Comparison of ENCODE assay signal across 8 cellular contexts in genomic region chr14:21525995-21526671, GRCh38. TPM values are rescaled to one million over a fixed set of nuclear protein-coding genes. Genes with fewer than 3 reads are reported as not detected.
A peak's percentile ranks its signal among the peaks of the same experiment; 100 is the strongest.
DNase-seq lines count a peak whose midpoint lies in the region; ATAC-seq and TF ChIP-seq lines count a peak whose summit lies in the region.

SALL2 (minus strand) TSS chr14:21526346; CDS start chr14:21526127, 219 bp downstream.

- no peak within 1 kb of the TSS for H3K27ac ChIP-seq in GM23248

- H3K27me3 ChIP-seq in GM23248 (replicated peaks; ENCODE audit: insufficient read depth) (peaks cover 10% of the 10 kb centered on the region; the same call in 1 of the 2 replicates), mononuclear cell (ENCODE audit: insufficient read depth, low read length) (no peaks in the 10 kb centered on the region)

- WGBS in GM23248 (ENCODE audit: low coverage in 1 of 2, low lambda C conversion rate in 2 of 2, missing lambda C conversion rate in 2 of 2), 2 experiments: 2 to 4% methylated on average over 16 to 42 of the region's 42 CpGs

- no peaks in the 10 kb centered on the region for H3K9me2 ChIP-seq in GM23248 (ENCODE audit: insufficient read depth)

- H3K36me3 ChIP-seq in GM23248 (ENCODE audit: low read depth): no peaks in the 10 kb centered on the region

- H3K4me1 ChIP-seq in GM23248 (ENCODE audit: insufficient read depth): peaks cover 8% of the 10 kb centered on the region
- peaks cover 13% of the 10 kb centered on the region for H3K4me1 ChIP-seq in mononuclear cell (ENCODE audit: insufficient read depth, low read length)

- H3K9me3 ChIP-seq in GM23248 (ENCODE audit: low read depth) (no peaks in the 10 kb centered on the region), mononuclear cell (ENCODE audit: low read depth, low read length) (no peaks in the 10 kb centered on the region)

- DNase-seq in AG09319 (ENCODE audit: extremely low read depth, low read depth) (peak; percentile 23), GM23248 (peak; percentile 55), NCI-H510A treated with DMSO at 0.1 percent for 48 hours (lab: John Stamatoyannopoulos, UW) (peak; percentile 88), activated T-cell treated with anti-CD3 and anti-CD28 coated beads for 1 hour (ENCODE audit: low read depth) (peak; percentile 55), epithelial cell of proximal tubule (ENCODE audit: low read depth) (no peak)
- peak; percentile 20 to 47 for DNase-seq in stimulated activated CD8-positive, alpha-beta memory T cell treated with anti-CD3 and anti-CD28 coated beads, Interleukin-2, amount 100 ng/mL, for 1 hour (ENCODE audit: low read depth in 2 of 2)

- H3K4me3 ChIP-seq in GM23248 (peak within 1 kb of the TSS; percentile 86), epithelial cell of proximal tubule (ENCODE audit: low read depth, low read length) (peak within 1 kb of the TSS; percentile 66), mononuclear cell (ENCODE audit: low read length) (peak within 1 kb of the TSS; percentile 32)

- ATAC-seq in GM21723 (IDR thresholded peaks at IDR 0.05; ENCODE audit: unreplicated experiment): no peak

- in situ Hi-C loops in GM23248 (cut with MboI): no loop called here

- H3K9ac ChIP-seq in GM23248: peak within 1 kb of the TSS; percentile 71

- H4K20me1 ChIP-seq in GM23248 (ENCODE audit: insufficient read depth): no peaks in the 10 kb centered on the region

- peak within 1 kb of the TSS; percentile 96 for H2AFZ ChIP-seq in GM23248

- H3K4me2 ChIP-seq in GM23248 (ENCODE audit: unreplicated experiment): peak within 1 kb of the TSS; percentile 95

- peaks cover 13% of the 10 kb centered on the region for H3F3A ChIP-seq in GM23248 (ENCODE audit: insufficient read depth)

- TF ChIP-seq CTCF in AG09319 (IDR thresholded peaks at IDR 0.05; ENCODE audit: low read depth, low read length): no peak
- no peak for TF ChIP-seq CTCF in epithelial cell of proximal tubule (conservative IDR thresholded peaks at IDR 0.05; ENCODE audit: low read depth, low read length)

- no peaks in the 10 kb centered on the region for H3K79me2 ChIP-seq in GM23248 (ENCODE audit: insufficient read depth)

RNA-seq across cellular contexts. Expression of gene SALL2, which starts in this region (rescaled TPM):
- total RNA-seq in GM23248 (2014; rRNA removed; shearing (Covaris generic)): 0.25 and 2.7 TPM in 2 replicates
- 0.69 and 1.3 TPM in 2 replicates for polyA plus RNA-seq in GM23248 (2016; fragmentation: Nextera tagmentation; extraction: Ambion mirVana)
- total RNA-seq in epithelial cell of proximal tubule: 12.1 and 29.7 TPM in 2 replicates
- total RNA-seq in mononuclear cell: 0.94 TPM

Comparison
In these comparisons a context has a peak if more than half of its experiments do, and no peak if none do; other contexts are left out.
1. H3K4me3 ChIP-seq: peak in every context shown above with its lines; median percentile 86 in GM23248; 66 in epithelial cell of proximal tubule; 32 in mononuclear cell.